2 cellular contexts compared by ENCODE assay signal in the genomic region with DNA sequence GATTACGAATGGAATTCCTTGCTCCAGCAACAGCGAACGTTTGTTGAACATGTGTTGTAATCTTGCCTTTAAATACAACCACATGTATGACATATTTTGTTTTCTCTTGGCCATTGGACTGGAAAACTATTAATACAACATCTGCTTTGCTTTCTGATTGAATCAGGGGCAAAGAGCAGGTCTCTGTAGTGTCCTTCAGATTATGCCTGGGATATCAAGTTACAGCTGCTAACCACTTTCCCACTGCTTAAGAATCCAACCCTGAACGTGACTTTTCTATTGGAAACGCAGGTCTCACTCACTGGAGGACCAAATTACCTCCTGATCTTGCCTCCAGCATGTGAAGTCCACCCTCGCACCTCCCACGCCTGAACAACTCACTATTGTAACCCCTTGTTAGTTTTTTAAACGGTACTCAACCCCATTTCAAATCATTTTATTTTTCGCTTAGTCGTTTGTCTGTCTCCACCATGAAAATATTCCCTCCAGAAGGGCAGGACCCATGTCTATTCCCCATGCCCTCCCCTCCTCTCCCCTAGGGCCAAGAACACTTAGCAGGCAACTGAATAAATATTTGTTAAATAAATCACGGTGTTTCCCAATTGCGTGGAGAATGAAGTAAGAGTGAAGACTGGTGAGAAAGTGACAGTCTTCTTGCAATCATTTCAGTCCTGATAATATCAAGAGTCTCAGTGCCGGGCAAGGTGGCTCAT.
A peak's percentile ranks its signal among the peaks of the same experiment; 100 is the strongest.
TF ChIP-seq lines count a peak whose summit lies in the region.

No MANE protein-coding gene starts in this region.

TF ChIP-seq in A549, 52 proteins besides CTCF, POLR2A, EP300 and RAD21 (continued from another document):
- TF ChIP-seq, protein P1, sequence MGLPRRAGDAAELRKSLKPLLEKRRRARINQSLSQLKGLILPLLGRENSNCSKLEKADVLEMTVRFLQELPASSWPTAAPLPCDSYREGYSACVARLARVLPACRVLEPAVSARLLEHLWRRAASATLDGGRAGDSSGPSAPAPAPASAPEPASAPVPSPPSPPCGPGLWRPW (IDR thresholded peaks at IDR 0.05): peak; percentile 91
- TF ChIP-seq JUN (IDR thresholded peaks at IDR 0.05) (peak; percentile 80; a peak in 4 of 5 replicates), HOXB13 (CRISPR knock-in tag; IDR thresholded peaks at IDR 0.05; ENCODE audit: low read depth) (no peak), HOXB5 (CRISPR knock-in tag; IDR thresholded peaks at IDR 0.05) (no peak), ZNF302 (CRISPR knock-in tag; IDR thresholded peaks at IDR 0.05) (no peak), CEBPB (IDR thresholded peaks at IDR 0.05) (peak; percentile 93 to 97), ESRRA (IDR thresholded peaks at IDR 0.05; ENCODE audit: borderline replicate concordance, low read length) (no peak), BHLHE40 (IDR thresholded peaks at IDR 0.05; ENCODE audit: low read depth, low read length) (peak; percentile 34; the same call in 1 of the 2 replicates), FOSB (CRISPR knock-in tag; IDR thresholded peaks at IDR 0.05) (no peak; the same call in 1 of the 2 replicates), JUNB (IDR thresholded peaks at IDR 0.05) (peak; percentile 76)
- TF ChIP-seq, protein P2, sequence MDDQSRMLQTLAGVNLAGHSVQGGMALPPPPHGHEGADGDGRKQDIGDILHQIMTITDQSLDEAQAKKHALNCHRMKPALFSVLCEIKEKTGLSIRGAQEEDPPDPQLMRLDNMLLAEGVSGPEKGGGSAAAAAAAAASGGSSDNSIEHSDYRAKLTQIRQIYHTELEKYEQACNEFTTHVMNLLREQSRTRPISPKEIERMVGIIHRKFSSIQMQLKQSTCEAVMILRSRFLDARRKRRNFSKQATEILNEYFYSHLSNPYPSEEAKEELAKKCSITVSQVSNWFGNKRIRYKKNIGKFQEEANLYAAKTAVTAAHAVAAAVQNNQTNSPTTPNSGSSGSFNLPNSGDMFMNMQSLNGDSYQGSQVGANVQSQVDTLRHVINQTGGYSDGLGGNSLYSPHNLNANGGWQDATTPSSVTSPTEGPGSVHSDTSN (IDR thresholded peaks at IDR 0.05): no peak
- TF ChIP-seq, protein P3, sequence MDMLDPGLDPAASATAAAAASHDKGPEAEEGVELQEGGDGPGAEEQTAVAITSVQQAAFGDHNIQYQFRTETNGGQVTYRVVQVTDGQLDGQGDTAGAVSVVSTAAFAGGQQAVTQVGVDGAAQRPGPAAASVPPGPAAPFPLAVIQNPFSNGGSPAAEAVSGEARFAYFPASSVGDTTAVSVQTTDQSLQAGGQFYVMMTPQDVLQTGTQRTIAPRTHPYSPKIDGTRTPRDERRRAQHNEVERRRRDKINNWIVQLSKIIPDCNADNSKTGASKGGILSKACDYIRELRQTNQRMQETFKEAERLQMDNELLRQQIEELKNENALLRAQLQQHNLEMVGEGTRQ (IDR thresholded peaks at IDR 0.05): no peak
- TF ChIP-seq, protein P4, sequence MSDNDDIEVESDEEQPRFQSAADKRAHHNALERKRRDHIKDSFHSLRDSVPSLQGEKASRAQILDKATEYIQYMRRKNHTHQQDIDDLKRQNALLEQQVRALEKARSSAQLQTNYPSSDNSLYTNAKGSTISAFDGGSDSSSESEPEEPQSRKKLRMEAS (IDR thresholded peaks at IDR 0.05): peak; percentile 43; the same call in 1 of the 2 replicates
- TF ChIP-seq, protein P5, sequence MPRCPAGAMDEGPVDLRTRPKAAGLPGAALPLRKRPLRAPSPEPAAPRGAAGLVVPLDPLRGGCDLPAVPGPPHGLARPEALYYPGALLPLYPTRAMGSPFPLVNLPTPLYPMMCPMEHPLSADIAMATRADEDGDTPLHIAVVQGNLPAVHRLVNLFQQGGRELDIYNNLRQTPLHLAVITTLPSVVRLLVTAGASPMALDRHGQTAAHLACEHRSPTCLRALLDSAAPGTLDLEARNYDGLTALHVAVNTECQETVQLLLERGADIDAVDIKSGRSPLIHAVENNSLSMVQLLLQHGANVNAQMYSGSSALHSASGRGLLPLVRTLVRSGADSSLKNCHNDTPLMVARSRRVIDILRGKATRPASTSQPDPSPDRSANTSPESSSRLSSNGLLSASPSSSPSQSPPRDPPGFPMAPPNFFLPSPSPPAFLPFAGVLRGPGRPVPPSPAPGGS (IDR thresholded peaks at IDR 0.05): peak; percentile 90; the same call in 1 of the 3 replicates

TF ChIP-seq in K562, 482 proteins besides CTCF, POLR2A, EP300 and RAD21 (continued from another document):
- TF ChIP-seq, protein P6, sequence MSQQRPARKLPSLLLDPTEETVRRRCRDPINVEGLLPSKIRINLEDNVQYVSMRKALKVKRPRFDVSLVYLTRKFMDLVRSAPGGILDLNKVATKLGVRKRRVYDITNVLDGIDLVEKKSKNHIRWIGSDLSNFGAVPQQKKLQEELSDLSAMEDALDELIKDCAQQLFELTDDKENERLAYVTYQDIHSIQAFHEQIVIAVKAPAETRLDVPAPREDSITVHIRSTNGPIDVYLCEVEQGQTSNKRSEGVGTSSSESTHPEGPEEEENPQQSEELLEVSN (IDR thresholded peaks at IDR 0.05; ENCODE audit: borderline replicate concordance in 1 of 2, extremely low read depth in 1 of 2, insufficient read depth in 1 of 2, insufficient read length in 1 of 2, low read depth in 1 of 2, low read length in 1 of 2, poor library complexity in 1 of 2, severe bottlenecking in 1 of 2): peak in 1 of 2 experiments; percentile 16
- TF ChIP-seq ZFP36 (IDR thresholded peaks at IDR 0.05; ENCODE audit: low read depth, low read length, partially characterized antibody) (peak; percentile 68), HDAC3 (IDR thresholded peaks at IDR 0.05; ENCODE audit: borderline replicate concordance, partially characterized antibody) (no peak)
